ENCODE assay signal across 9 cellular contexts in genomic region chrX:155070038-155070437, GRCh38. TPM values are rescaled to one million over a fixed set of nuclear protein-coding genes. Genes with fewer than 3 reads are reported as not detected.
DNase-seq lines count a peak whose midpoint lies in the region; ATAC-seq, FAIRE-seq and TF ChIP-seq lines count a peak whose summit lies in the region.
"Had no signal": no experiment of that assay in that cellular context is flagged by ENCODE, and none has a peak within 500 bp of the region (broad histone marks: within the 10 kb centered on the region; RNA-seq: fewer than 3 reads in every experiment).

No MANE protein-coding gene starts in this region.

- SMC1A ChIA-PET in GM12878 (lab: Charles Lee; ENCODE audit: uncharacterized antibody, unreplicated experiment) = interaction anchor here (1.1 kb wide), 1 partner anchor 42 kb away, joined by 4 read pairs; no protein-coding TSS in a partner anchor

- 31% methylated on average over 12 of the region's 12 CpGs for WGBS in GM12878 (ENCODE audit: insufficient coverage, insufficient replicate concordance, low lambda C conversion rate, missing lambda C conversion rate)
- WGBS in mesodermal cell (ENCODE audit: insufficient coverage in 2 of 2), 2 experiments = 10% methylated on average over 4 of the region's 12 CpGs; no CpG with 5 or more reads in 1 of the 2 experiments

- H3K4me2 ChIP-seq in GM12878 (ENCODE audit: control insufficient read depth, insufficient read depth) = peak overlapping the region; percentile 49

- CTCF ChIA-PET in GM12878 (lab: Yijun Ruan, JAX) = interaction anchor here (1.4 kb wide), 1 partner anchor 13 kb away, joined by 3 read pairs; no protein-coding TSS in a partner anchor

- ATAC-seq in GM12878 = no peak
- no peak for ATAC-seq in HG03175 (IDR thresholded peaks at IDR 0.05; ENCODE audit: unreplicated experiment)
- ATAC-seq in left lobe of liver = no peak

- no peaks in the 10 kb centered on the region for H3K9me3 ChIP-seq in GM12878 (replicated peaks; ENCODE audit: control insufficient read depth, insufficient read depth, low read length)
- H3K9me3 ChIP-seq in mesodermal cell (ENCODE audit: control insufficient read depth, low read length) = no peaks in the 10 kb centered on the region

- BruUV-seq in GM12878 (replicated peaks; lab: Mats Ljungman, UMichigan) = no TSS peak

- in situ Hi-C loops in GM12878 (cut with MboI) = no loop called here

- H3K79me2 ChIP-seq in GM12878 (ENCODE audit: control insufficient read depth, insufficient read depth, low read length) = peaks cover 54% of the 10 kb centered on the region

- POLR2A ChIA-PET in GM12878 (lab: Charles Lee) = interaction anchor here (1.1 kb wide), 1 partner anchor 42 kb away, joined by 3 read pairs; no protein-coding TSS in a partner anchor

- H3K4me1 ChIP-seq in GM12878 (ENCODE audit: control insufficient read depth, insufficient read depth, low read length) (no peaks in the 10 kb centered on the region), mesodermal cell (ENCODE audit: control insufficient read depth, insufficient read depth, low read length, poor library complexity, severe bottlenecking) (peaks cover 6% of the 10 kb centered on the region)

- H3K27ac ChIP-seq in GM12878 (ENCODE audit: control insufficient read depth, insufficient read depth) (peak overlapping the region; percentile 84; the same call in 1 of the 2 replicates), mesodermal cell (ENCODE audit: low read depth, low read length, severe bottlenecking) (no peak overlapping the region)

- H2AFZ ChIP-seq in GM12878 (ENCODE audit: control insufficient read depth, low read depth, low read length) = peak overlapping the region; percentile 61

- H4K20me1 ChIP-seq in GM12878 (ENCODE audit: control insufficient read depth, insufficient read depth) = no peaks in the 10 kb centered on the region

- TF ChIP-seq POLR2A in GM12878 (IDR thresholded peaks at IDR 0.05; ENCODE audit: low read depth, low read length) = no peak

- RAD21 ChIA-PET in GM12878 (lab: Charles Lee; ENCODE audit: unreplicated experiment) = interaction anchor here (1.4 to 1.5 kb wide), 2 partner anchors 43 to 148 kb away, joined by 3 read pairs; partner anchors contain the start of gene FUNDC2

- peak; percentile 6 for DNase-seq in A172 (ENCODE audit: low spot score)
- peak; percentile 24 for DNase-seq in HT-29 (ENCODE audit: low spot score)
- no peak for DNase-seq in GM12878 (ENCODE audit: low read depth, low spot score)
- DNase-seq in left lobe of liver (ENCODE audit: low spot score) = no peak
- no peak for DNase-seq in GF-D8 (lab: John Stamatoyannopoulos, UW)
- no peak for DNase-seq in hippocampal formation (lab: John Stamatoyannopoulos, UW)

- peak overlapping the region; percentile 72 for H3K4me3 ChIP-seq in GM12878
- H3K4me3 ChIP-seq in mesodermal cell (ENCODE audit: extremely low read depth, insufficient read depth, low read length, poor library complexity, severe bottlenecking) = peak overlapping the region; percentile 49

- no peak for FAIRE-seq in GM12878 (lab: Jason Lieb, UNC)
- FAIRE-seq: endometrium had no signal

- H3K27me3 ChIP-seq in GM12878 (replicated peaks in 1 of 2; ENCODE audit: control insufficient read depth in 2 of 2, insufficient read depth in 2 of 2, low read length in 1 of 2) = no peaks in the 10 kb centered on the region

- intact Hi-C loops in GM12878 (cut with micrococcal nuclease; ENCODE audit: unreplicated experiment) = loop anchor here (5.0 kb wide), 2 partner anchors 43 to 147 kb away; partner anchors contain the start of genes FUNDC2 and VBP1

- TF ChIP-seq CTCF in GM12878 (IDR thresholded peaks at IDR 0.05 in 2 of 3, conservative IDR thresholded peaks at IDR 0.05 in 1 of 3; ENCODE audit: control insufficient read depth in 2 of 3, extremely low read depth in 1 of 3, insufficient read depth in 1 of 3, low read depth in 3 of 3, low read length in 3 of 3) = no peak

- no peak for TF ChIP-seq RAD21 in GM12878 (IDR thresholded peaks at IDR 0.05; ENCODE audit: insufficient read depth, low read depth, low read length)

- peak overlapping the region; percentile 87 for H3K9ac ChIP-seq in GM12878 (ENCODE audit: control insufficient read depth, insufficient read depth, low read length)

- H3K36me3 ChIP-seq in GM12878 (ENCODE audit: control insufficient read depth in 2 of 2, insufficient read depth in 2 of 2, low read length in 1 of 2) (no peaks in the 10 kb centered on the region; a peak in 3 of 4 replicates), mesodermal cell (ENCODE audit: control insufficient read depth, insufficient read depth, low read length) (peaks cover 5% of the 10 kb centered on the region)

- no peak for TF ChIP-seq EP300 in GM12878 (IDR thresholded peaks at IDR 0.05; ENCODE audit: borderline replicate concordance in 1 of 2, control insufficient read depth in 1 of 2, low read depth in 2 of 2, low read length in 2 of 2)

RNA-seq across cellular contexts. Expression of gene CMC4, which starts 0.9 kb away (rescaled TPM):
- 25.6 and 38.7 TPM in 2 replicates for total RNA-seq in A172 (2014; rRNA removed; shearing (Covaris generic))
- total RNA-seq in HT-29 (2014; rRNA removed; shearing (Covaris generic)) = 5.3 and 11.0 TPM in 2 replicates
- 3.9 and 4.4 TPM in 2 replicates for total RNA-seq in GM12878 (2013; cell fraction: nucleolus; rRNA removed)
- total RNA-seq in GM12878 (2014; rRNA removed) (25.0 and 26.5 TPM in 2 replicates), GM12878 (2014; rRNA removed; fragmentation: Illumina TruSeq; extraction: Trizol) (14.0 and 15.6 TPM in 2 replicates), GM12878 (2021) (10.3 and 10.4 TPM in 2 replicates), left lobe of liver (8.3 TPM)
- polyA plus RNA-seq in GM12878 (2011; ENCODE audit: low read depth) = 11.5 TPM
- polyA plus RNA-seq in GM12878 (2011; rRNA removed) (27.9 and 30.5 TPM in 2 replicates), GM12878 (2014; fragmentation: Illumina TruSeq; extraction: Trizol) (12.3 and 14.6 TPM in 2 replicates), GM12878 (2014; fragmentation: Nextera tagmentation; extraction: Ambion mirVana) (10 to 100 TPM in 1 of 2 experiments, 1 to 10 TPM in 1; 5.8 to 10.4 TPM), GM12878 (2014; rRNA removed) (33.7 and 36.4 TPM in 2 replicates), GM12878 (2016; fragmentation: Nextera tagmentation; extraction: Ambion mirVana) (10 to 100 TPM; 30.0 to 33.4 TPM)
- polyA plus RNA-seq in GM12878 (2011; cell fraction: cytosol; rRNA removed) = 31.7 and 33.4 TPM in 2 replicates
- 14.2 and 16.6 TPM in 2 replicates for polyA plus RNA-seq in GM12878 (2011; cell fraction: nucleus; rRNA removed)
- 12.7 and 15.9 TPM in 2 replicates for polyA plus RNA-seq in GM12878 (2012)
- polyA minus RNA-seq in GM12878 (2011; rRNA and poly(A)+ RNA removed) = 9.4 TPM in 2 replicates
- polyA minus RNA-seq in GM12878 (2011; cell fraction: cytosol; rRNA and poly(A)+ RNA removed) = 2.5 and 3.0 TPM in 2 replicates
- 0.77 and 2.1 TPM in 2 replicates for polyA minus RNA-seq in GM12878 (2011; cell fraction: nucleus; rRNA and poly(A)+ RNA removed)
- polyA plus RNA-seq in mesodermal cell (2013, experiment 1 of 2) = 12.0 TPM
- 7.6 TPM for polyA plus RNA-seq in mesodermal cell (2013, experiment 2 of 2)

RNA-seq across cellular contexts. Expression of gene MTCP1, which starts 0.9 kb away (rescaled TPM):
- 3.8 and 9.3 TPM in 2 replicates for total RNA-seq in A172 (2014; rRNA removed; shearing (Covaris generic))
- total RNA-seq in HT-29 (2014; rRNA removed; shearing (Covaris generic)) = 2.7 and 8.0 TPM in 2 replicates
- 9.2 TPM in 2 replicates for total RNA-seq in GM12878 (2013; cell fraction: nucleolus; rRNA removed)
- total RNA-seq in GM12878 (2014; rRNA removed) (31.6 and 34.3 TPM in 2 replicates), GM12878 (2014; rRNA removed; fragmentation: Illumina TruSeq; extraction: Trizol) (20.6 and 25.6 TPM in 2 replicates), GM12878 (2021) (29.8 and 43.2 TPM in 2 replicates), left lobe of liver (15.2 TPM)
- 19.5 TPM for polyA plus RNA-seq in GM12878 (2011; ENCODE audit: low read depth)
- polyA plus RNA-seq in GM12878 (2011; rRNA removed) (32.8 and 115 TPM in 2 replicates), GM12878 (2014; fragmentation: Illumina TruSeq; extraction: Trizol) (25.7 and 48.3 TPM in 2 replicates), GM12878 (2014; fragmentation: Nextera tagmentation; extraction: Ambion mirVana) (10 to 100 TPM; 30.2 to 52.9 TPM), GM12878 (2014; rRNA removed) (15.8 and 16.6 TPM in 2 replicates), GM12878 (2016; fragmentation: Nextera tagmentation; extraction: Ambion mirVana) (10 to 100 TPM; 56.5 to 74.0 TPM)
- polyA plus RNA-seq in GM12878 (2011; cell fraction: cytosol; rRNA removed) = 2.2 and 3.1 TPM in 2 replicates
- polyA plus RNA-seq in GM12878 (2011; cell fraction: nucleus; rRNA removed) = 18.3 and 27.0 TPM in 2 replicates
- polyA plus RNA-seq in GM12878 (2012) = 37.1 and 39.6 TPM in 2 replicates
- polyA minus RNA-seq in GM12878 (2011; rRNA and poly(A)+ RNA removed) = 9.0 and 10.4 TPM in 2 replicates
- 6.0 and 7.1 TPM in 2 replicates for polyA minus RNA-seq in GM12878 (2011; cell fraction: cytosol; rRNA and poly(A)+ RNA removed)
- 6.6 and 8.8 TPM in 2 replicates for polyA minus RNA-seq in GM12878 (2011; cell fraction: nucleus; rRNA and poly(A)+ RNA removed)
- polyA plus RNA-seq in mesodermal cell (2013, experiment 1 of 2) = 9.3 TPM
- 19.8 TPM for polyA plus RNA-seq in mesodermal cell (2013, experiment 2 of 2)

RNA-seq across cellular contexts. Expression of gene BRCC3, which starts 1.3 kb away (rescaled TPM):
- total RNA-seq in A172 (2014; rRNA removed; shearing (Covaris generic)) = 20.9 and 29.6 TPM in 2 replicates
- 12.0 and 20.4 TPM in 2 replicates for total RNA-seq in HT-29 (2014; rRNA removed; shearing (Covaris generic))
- 25.7 and 26.0 TPM in 2 replicates for total RNA-seq in GM12878 (2013; cell fraction: nucleolus; rRNA removed)
- 15.5 and 16.9 TPM in 2 replicates for total RNA-seq in GM12878 (2014; rRNA removed)
- 29.1 and 29.9 TPM in 2 replicates for total RNA-seq in GM12878 (2014; rRNA removed; fragmentation: Illumina TruSeq; extraction: Trizol)
- total RNA-seq in GM12878 (2021) = 25.7 and 30.7 TPM in 2 replicates
- polyA plus RNA-seq in GM12878 (2011; ENCODE audit: low read depth) = 13.1 TPM
- 43.0 and 50.7 TPM in 2 replicates for polyA plus RNA-seq in GM12878 (2011; rRNA removed)
- 27.1 and 28.8 TPM in 2 replicates for polyA plus RNA-seq in GM12878 (2011; cell fraction: cytosol; rRNA removed)
- 18.0 TPM in 2 replicates for polyA plus RNA-seq in GM12878 (2011; cell fraction: nucleus; rRNA removed)
- polyA plus RNA-seq in GM12878 (2012) = 17.9 and 19.8 TPM in 2 replicates
- polyA plus RNA-seq in GM12878 (2014; fragmentation: Illumina TruSeq; extraction: Trizol) = 41.1 and 50.1 TPM in 2 replicates
- polyA plus RNA-seq in GM12878 (2014; fragmentation: Nextera tagmentation; extraction: Ambion mirVana) = 10 to 100 TPM; 29.5 to 40.6 TPM
- 20.5 and 21.9 TPM in 2 replicates for polyA plus RNA-seq in GM12878 (2014; rRNA removed)
- 10 to 100 TPM; 53.0 to 57.5 TPM for polyA plus RNA-seq in GM12878 (2016; fragmentation: Nextera tagmentation; extraction: Ambion mirVana)
- polyA minus RNA-seq in GM12878 (2011; rRNA and poly(A)+ RNA removed) = 34.4 and 52.9 TPM in 2 replicates
- 11.9 and 15.4 TPM in 2 replicates for polyA minus RNA-seq in GM12878 (2011; cell fraction: cytosol; rRNA and poly(A)+ RNA removed)
- polyA minus RNA-seq in GM12878 (2011; cell fraction: nucleus; rRNA and poly(A)+ RNA removed) = 15.1 and 27.1 TPM in 2 replicates
- polyA plus RNA-seq in mesodermal cell (2013, experiment 1 of 2) = 12.1 TPM
- polyA plus RNA-seq in mesodermal cell (2013, experiment 2 of 2) = 14.4 TPM
- 9.5 TPM for total RNA-seq in left lobe of liver

RNA-seq across cellular contexts. Expression of gene FUNDC2, which starts 43.4 kb away (rescaled TPM):
- total RNA-seq in A172 (2014; rRNA removed; shearing (Covaris generic)) = 98.9 and 102 TPM in 2 replicates
- total RNA-seq in HT-29 (2014; rRNA removed; shearing (Covaris generic)) = 49.8 and 69.5 TPM in 2 replicates
- total RNA-seq in GM12878 (2013; cell fraction: nucleolus; rRNA removed) = 18.8 and 21.1 TPM in 2 replicates
- total RNA-seq in GM12878 (2014; rRNA removed) (70.5 and 89.0 TPM in 2 replicates), GM12878 (2014; rRNA removed; fragmentation: Illumina TruSeq; extraction: Trizol) (116 and 118 TPM in 2 replicates), GM12878 (2021) (105 and 106 TPM in 2 replicates), left lobe of liver (26.9 TPM)
- polyA plus RNA-seq in GM12878 (2011; ENCODE audit: low read depth) = 60.2 TPM
- polyA plus RNA-seq in GM12878 (2011; rRNA removed) (353 and 397 TPM in 2 replicates), GM12878 (2014; fragmentation: Illumina TruSeq; extraction: Trizol) (175 and 235 TPM in 2 replicates), GM12878 (2014; fragmentation: Nextera tagmentation; extraction: Ambion mirVana) (100 to 1,000 TPM; 232 to 285 TPM), GM12878 (2014; rRNA removed) (114 and 115 TPM in 2 replicates), GM12878 (2016; fragmentation: Nextera tagmentation; extraction: Ambion mirVana) (100 to 1,000 TPM; 165 to 166 TPM)
- 234 and 319 TPM in 2 replicates for polyA plus RNA-seq in GM12878 (2011; cell fraction: cytosol; rRNA removed)
- 98.3 and 154 TPM in 2 replicates for polyA plus RNA-seq in GM12878 (2011; cell fraction: nucleus; rRNA removed)
- 68.1 and 85.7 TPM in 2 replicates for polyA plus RNA-seq in GM12878 (2012)
- 93.4 and 98.9 TPM in 2 replicates for polyA minus RNA-seq in GM12878 (2011; rRNA and poly(A)+ RNA removed)
- polyA minus RNA-seq in GM12878 (2011; cell fraction: cytosol; rRNA and poly(A)+ RNA removed) = 14.0 and 20.4 TPM in 2 replicates
- 19.3 and 23.0 TPM in 2 replicates for polyA minus RNA-seq in GM12878 (2011; cell fraction: nucleus; rRNA and poly(A)+ RNA removed)
- 86.6 TPM for polyA plus RNA-seq in mesodermal cell (2013, experiment 1 of 2)
- 83.8 TPM for polyA plus RNA-seq in mesodermal cell (2013, experiment 2 of 2)

RNA-seq across cellular contexts. Expression of gene F8, which starts 47.5 kb away (rescaled TPM):
- 18.4 and 19.9 TPM in 2 replicates for total RNA-seq in A172 (2014; rRNA removed; shearing (Covaris generic))
- total RNA-seq in HT-29 (2014; rRNA removed; shearing (Covaris generic)) = 0.03 and 0.41 TPM in 2 replicates
- 5.2 and 5.9 TPM in 2 replicates for total RNA-seq in GM12878 (2013; cell fraction: nucleolus; rRNA removed)
- total RNA-seq in GM12878 (2014; rRNA removed) (5.1 and 5.3 TPM in 2 replicates), GM12878 (2014; rRNA removed; fragmentation: Illumina TruSeq; extraction: Trizol) (3.8 and 4.8 TPM in 2 replicates), GM12878 (2021) (4.5 and 5.0 TPM in 2 replicates), left lobe of liver (22.6 TPM)
- polyA plus RNA-seq in GM12878 (2011; ENCODE audit: low read depth) = 2.8 TPM
- polyA plus RNA-seq in GM12878 (2011; rRNA removed) (8.1 and 11.9 TPM in 2 replicates), GM12878 (2014; fragmentation: Illumina TruSeq; extraction: Trizol) (6.4 and 7.4 TPM in 2 replicates), GM12878 (2014; fragmentation: Nextera tagmentation; extraction: Ambion mirVana) (1 to 10 TPM; 3.0 to 3.7 TPM), GM12878 (2014; rRNA removed) (4.1 and 4.9 TPM in 2 replicates), GM12878 (2016; fragmentation: Nextera tagmentation; extraction: Ambion mirVana) (1 to 10 TPM; 6.1 to 7.1 TPM)
- polyA plus RNA-seq in GM12878 (2011; cell fraction: cytosol; rRNA removed) = 5.7 and 6.6 TPM in 2 replicates
- polyA plus RNA-seq in GM12878 (2011; cell fraction: nucleus; rRNA removed) = 2.8 and 4.1 TPM in 2 replicates
- 3.9 and 5.7 TPM in 2 replicates for polyA plus RNA-seq in GM12878 (2012)
- polyA minus RNA-seq in GM12878 (2011; rRNA and poly(A)+ RNA removed) = 6.6 and 7.1 TPM in 2 replicates
- polyA minus RNA-seq in GM12878 (2011; cell fraction: cytosol; rRNA and poly(A)+ RNA removed) = 1.3 and 1.8 TPM in 2 replicates
- 2.4 and 2.5 TPM in 2 replicates for polyA minus RNA-seq in GM12878 (2011; cell fraction: nucleus; rRNA and poly(A)+ RNA removed)
- polyA plus RNA-seq in mesodermal cell (2013, experiment 1 of 2) = 1.4 TPM
- polyA plus RNA-seq in mesodermal cell (2013, experiment 2 of 2) = 1.7 TPM

Comparison
In these comparisons a context has a peak if more than half of its experiments do, and no peak if none do; other contexts are left out.
1. DNase-seq: peak in A172 (single experiment) and HT-29 (single experiment); none in GM12878 (single experiment), left lobe of liver (single experiment), GF-D8 (single experiment) and hippocampal formation (0 of 2).